In the genomic region with DNA sequence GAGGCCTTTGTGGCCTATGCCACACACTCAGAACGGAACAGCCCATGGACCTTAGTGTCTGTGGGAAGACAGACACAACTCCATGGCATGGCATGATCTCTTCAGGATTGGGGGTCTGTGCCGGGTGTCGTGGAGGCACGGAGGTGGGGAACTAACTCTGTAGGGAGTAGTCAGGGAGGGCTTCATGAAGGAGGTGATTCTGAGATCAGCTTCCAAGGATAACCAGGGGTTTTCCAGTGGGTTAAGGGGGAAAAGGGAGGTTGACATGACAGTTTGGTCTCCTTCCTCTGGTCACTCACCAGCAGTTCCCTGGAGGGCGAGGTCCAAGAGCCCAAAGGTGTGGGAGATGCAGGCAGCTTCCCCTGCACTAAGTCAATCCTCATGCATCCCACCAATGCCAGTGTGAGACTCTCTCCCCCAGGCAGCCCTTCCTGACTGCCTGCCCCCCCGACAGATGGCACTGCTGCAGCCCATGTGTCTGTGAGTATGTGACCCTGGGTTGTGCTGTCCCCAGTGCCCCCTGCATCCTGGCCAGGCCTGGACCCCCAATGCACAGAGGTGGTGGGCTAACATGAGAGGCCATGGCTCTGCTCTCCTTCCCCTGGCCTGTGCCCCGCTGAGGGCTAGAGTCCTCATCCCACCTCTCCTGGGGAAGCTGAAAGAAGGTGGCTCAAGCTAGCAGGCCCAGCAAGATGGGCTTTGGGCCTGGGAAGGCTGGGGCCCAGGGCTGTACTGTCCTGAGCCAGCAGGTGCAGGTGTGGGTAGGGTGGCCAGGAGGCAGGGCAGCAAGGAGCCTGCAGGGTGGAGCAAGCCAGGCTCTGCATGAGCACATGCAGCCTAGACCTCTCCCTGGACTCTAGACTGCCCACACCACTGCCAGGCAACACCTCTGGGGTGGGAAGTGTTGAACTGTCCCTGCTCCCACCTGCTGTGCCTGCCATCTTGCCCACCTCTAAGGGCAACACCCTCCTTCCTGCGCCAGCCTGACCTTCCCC, we compare ENCODE assay signal across 12 cellular contexts. TPM values are rescaled to one million over a fixed set of nuclear protein-coding genes. Genes with fewer than 3 reads are reported as not detected.
DNase-seq lines count a peak whose midpoint lies in the region; ATAC-seq and TF ChIP-seq lines count a peak whose summit lies in the region.
"Had no signal": no experiment of that assay in that cellular context is flagged by ENCODE, and none has a peak within 500 bp of the region (broad histone marks: within the 10 kb centered on the region; RNA-seq: fewer than 3 reads in every experiment).

No MANE protein-coding gene starts in this region.

- no peaks in the 10 kb centered on the region; a peak in 1 of 5 replicates for H3K9me3 Mint-ChIP-seq in H9
- H3K9me3 Mint-ChIP-seq in immature natural killer cell: no peaks in the 10 kb centered on the region
- H3K9me3 Mint-ChIP-seq: nephron progenitor cell had no signal

- H3K27me3 ChIP-seq in H9 (ENCODE audit: insufficient read depth, low read length) (peaks cover 19% of the 10 kb centered on the region; the same call in 1 of the 2 replicates), GM23248 (replicated peaks; ENCODE audit: insufficient read depth) (peaks cover 55% of the 10 kb centered on the region)

- no peak for TF ChIP-seq CTCF in H9 (conservative IDR thresholded peaks at IDR 0.05)

- H3K56ac ChIP-seq in H9 (ENCODE audit: insufficient read length, low read depth, low read length): no peak overlapping the region

- H3K27ac ChIP-seq in H9 (ENCODE audit: insufficient read length, low read depth, low read length): no peak overlapping the region
- H3K27ac ChIP-seq in GM23248: no peak overlapping the region
- H3K27ac ChIP-seq: KMS-11 had no signal

- H3K4me1 Mint-ChIP-seq in H9 (peaks cover 12 to 15% of the 10 kb centered on the region in 2 experiments), immature natural killer cell (peaks cover 60 to 68% of the 10 kb centered on the region in 2 donors)
- H3K4me1 Mint-ChIP-seq: nephron progenitor cell had no signal

- H3K36me3 Mint-ChIP-seq in H9 (ENCODE audit: insufficient read depth in 1 of 3, low read depth in 3 of 3) (no peaks in the 10 kb centered on the region), immature natural killer cell (peaks cover 0 to 8% (median 3%) of the 10 kb centered on the region in 3 donors)

- no peak overlapping the region for H2BK20ac ChIP-seq in H9 (ENCODE audit: low read depth, low read length, poor library complexity, severe bottlenecking)

- H4K8ac ChIP-seq in H9 (replicated peaks; ENCODE audit: insufficient read length, low read depth, low read length): no peak overlapping the region

- H2BK5ac ChIP-seq in H9 (ENCODE audit: insufficient read length, low read length): no peak overlapping the region

- H3K4me3 Mint-ChIP-seq in H9: no peak overlapping the region; a peak in 1 of 5 replicates
- peak overlapping the region; percentile 59 to 93 (median 90) for H3K4me3 Mint-ChIP-seq in immature natural killer cell
- H3K4me3 Mint-ChIP-seq: nephron progenitor cell had no signal

- peaks cover 64% of the 10 kb centered on the region for H3K27me3 Mint-ChIP-seq in H9 (ENCODE audit: low read depth)
- peaks cover 1 to 12% (median 7%) of the 10 kb centered on the region in 3 donors for H3K27me3 Mint-ChIP-seq in immature natural killer cell (ENCODE audit: low read depth in 3 of 3)

- in situ Hi-C loops in GM23248 (cut with MboI): no loop called here

- no peak overlapping the region for H3K23ac ChIP-seq in H9 (ENCODE audit: insufficient read length, low read depth, low read length)

- H3K79me2 ChIP-seq in H9 (ENCODE audit: insufficient read depth, low read length): no peaks in the 10 kb centered on the region
- H3K79me2 ChIP-seq in GM23248 (ENCODE audit: insufficient read depth): no peaks in the 10 kb centered on the region

- no peaks in the 10 kb centered on the region for H3K79me1 ChIP-seq in H9 (ENCODE audit: insufficient read depth, low read depth, low read length, poor library complexity, severe bottlenecking)

- ATAC-seq in GM19452 (IDR thresholded peaks at IDR 0.05; ENCODE audit: unreplicated experiment) (no peak), GM21723 (IDR thresholded peaks at IDR 0.05; ENCODE audit: unreplicated experiment) (no peak)

- no peak overlapping the region for H3T11ph ChIP-seq in H9 (ENCODE audit: low read length)

- H3K4ac ChIP-seq in H9 (ENCODE audit: low read depth, low read length): no peak overlapping the region

- no peak overlapping the region for H2BK12ac ChIP-seq in H9 (ENCODE audit: insufficient read length, low read depth, low read length)

- H3K18ac ChIP-seq in H9 (ENCODE audit: insufficient read length, low read depth, low read length): no peak overlapping the region

- no peaks in the 10 kb centered on the region; the same call in 1 of the 2 replicates for H3K4me1 ChIP-seq in H9 (ENCODE audit: insufficient read depth, low read length)
- no peaks in the 10 kb centered on the region for H3K4me1 ChIP-seq in GM23248 (ENCODE audit: insufficient read depth)

- no peak overlapping the region for H3K14ac ChIP-seq in H9 (ENCODE audit: insufficient read depth, low read length)

- no peak overlapping the region for H3K9ac ChIP-seq in H9 (ENCODE audit: extremely low read depth, insufficient read length, low read length)
- no peak overlapping the region for H3K9ac ChIP-seq in GM23248
- H3K9ac ChIP-seq: KMS-11 had no signal

- H3K4me2 ChIP-seq in H9 (ENCODE audit: insufficient read depth, insufficient read length, low read length): no peak overlapping the region
- no peak overlapping the region for H3K4me2 ChIP-seq in GM23248 (ENCODE audit: unreplicated experiment)
- H3K4me2 ChIP-seq: KMS-11 had no signal

- peaks cover 8% of the 10 kb centered on the region for H3K23me2 ChIP-seq in H9 (ENCODE audit: insufficient read length, low read depth, low read length, poor library complexity, severe bottlenecking)

- no CpG with 5 or more reads among the region's 8 CpGs for WGBS in H9 (ENCODE audit: extremely low coverage, insufficient read length, low lambda C conversion rate)
- WGBS in GM23248 (ENCODE audit: low coverage in 1 of 2, low lambda C conversion rate in 2 of 2, missing lambda C conversion rate in 2 of 2), 2 experiments: 70 to 87% methylated on average over 8 of the region's 8 CpGs

- no peak overlapping the region for H4K5ac ChIP-seq in H9 (ENCODE audit: insufficient read length, low read depth, low read length)

- no peak overlapping the region for H2AK5ac ChIP-seq in H9 (ENCODE audit: insufficient read length, low read length)

- peaks cover 4% of the 10 kb centered on the region; the same call in 1 of the 2 replicates for H3F3A ChIP-seq in GM23248 (ENCODE audit: insufficient read depth)

- no peaks in the 10 kb centered on the region for H3K9me2 ChIP-seq in GM23248 (ENCODE audit: insufficient read depth)

- H3K9me3 ChIP-seq in H9 (ENCODE audit: control insufficient read depth, low read depth, low read length) (no peaks in the 10 kb centered on the region), GM23248 (ENCODE audit: low read depth) (no peaks in the 10 kb centered on the region)

- H3K36me3 ChIP-seq in GM23248 (ENCODE audit: low read depth): no peaks in the 10 kb centered on the region

- DNase-seq in H9: peak; percentile 24
- DNase-seq in activated CD8-positive, alpha-beta memory T cell treated with anti-CD3 and anti-CD28 coated beads, Interleukin-2, amount 50 U/mL, for 48 hours: peak; percentile 49
- no peak for DNase-seq in immature natural killer cell
- DNase-seq in stimulated activated CD8-positive, alpha-beta memory T cell treated with anti-CD3 and anti-CD28 coated beads, Interleukin-4, amount 100 ng/mL, for 48 hours: peak; percentile 20
- DNase-seq in GM23248: no peak
- DNase-seq: NCI-H2081; stimulated activated CD4-positive, alpha-beta T cell treated with anti-CD3 and anti-CD28 coated beads, Interleukin-15, amount 100 ng/mL, for 24 hours; T-helper 9 cell had no signal

- H2BK120ac ChIP-seq in H9 (ENCODE audit: low read depth, low read length, poor library complexity, severe bottlenecking): no peak overlapping the region

- H3K27ac Mint-ChIP-seq in H9 (peak overlapping the region in 2 of 3 experiments; percentile 12 to 39; a peak in 2 of 7 replicates), immature natural killer cell (peak overlapping the region; percentile 42 to 92 (median 74))
- H3K27ac Mint-ChIP-seq: nephron progenitor cell had no signal

- H4K91ac ChIP-seq in H9 (ENCODE audit: insufficient read length, low read depth, low read length): no peak overlapping the region

- no peak overlapping the region for H3K4me3 ChIP-seq in GM23248

- H2AFZ ChIP-seq in H9 (ENCODE audit: low read length): no peak overlapping the region
- no peak overlapping the region for H2AFZ ChIP-seq in GM23248

- H4K20me1 ChIP-seq in H9 (ENCODE audit: control insufficient read depth, insufficient read depth, insufficient read length) (no peaks in the 10 kb centered on the region), GM23248 (ENCODE audit: insufficient read depth) (no peaks in the 10 kb centered on the region)

- no peak overlapping the region for H2BK15ac ChIP-seq in H9 (ENCODE audit: low read depth, low read length)

RNA-seq across cellular contexts. Expression of a gene that starts 39.7 kb away (rescaled TPM):
- 17.6 and 20.0 TPM in 2 replicates for total RNA-seq in H9 (2021)
- 10 to 100 TPM in 1 of 3 donors, 1 to 10 TPM in 2; 4.4 to 11.6 (median 5.6) TPM for polyA plus RNA-seq in immature natural killer cell
- 0.11 TPM in 1 of 2 replicates, not detected in the other for total RNA-seq in GM23248 (2014; rRNA removed; shearing (Covaris generic))
- polyA plus RNA-seq in GM23248 (2016; fragmentation: Nextera tagmentation; extraction: Ambion mirVana): 0.28 TPM in 1 of 2 replicates, not detected in the other

Comparison
In these comparisons a context has a peak if more than half of its experiments do, and no peak if none do; other contexts are left out.
1. DNase-seq: peak in H9 (single experiment), activated CD8-positive, alpha-beta memory T cell treated with anti-CD3 and anti-CD28 coated beads, Interleukin-2, amount 50 U/mL, for 48 hours (single experiment) and stimulated activated CD8-positive, alpha-beta memory T cell treated with anti-CD3 and anti-CD28 coated beads, Interleukin-4, amount 100 ng/mL, for 48 hours (single experiment); none in immature natural killer cell (0 of 3) and GM23248 (single experiment).
2. H3K4me3 Mint-ChIP-seq: peak in immature natural killer cell (5 of 5); none in H9 (0 of 2).
3. RNA of a gene that starts 39.7 kb away (total RNA-seq): 17.6 to 20.0 TPM in H9; 0.11 TPM in GM23248; every median in the first group is over 10 times any median in the second.